ENCODE assay signal across 1 cellular context in the genomic region with DNA sequence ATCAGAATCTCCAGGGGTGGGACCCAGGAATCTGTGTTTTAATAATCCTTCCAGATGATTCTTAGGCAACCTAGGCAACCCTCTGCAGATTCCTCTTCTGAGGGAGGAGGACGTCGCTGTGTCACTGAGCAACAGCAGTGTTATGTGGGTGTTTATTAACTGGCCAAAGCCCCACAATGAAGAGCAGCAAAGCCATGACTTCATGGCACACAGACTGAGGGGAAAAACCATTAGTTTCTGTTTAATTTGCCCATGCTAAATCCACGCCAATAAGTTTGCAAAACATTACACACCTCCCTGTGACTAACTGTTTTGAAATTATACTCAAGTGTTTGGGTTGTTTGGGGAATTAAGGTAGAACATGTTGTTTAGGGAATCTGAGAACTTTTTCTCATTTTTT.
TF ChIP-seq lines count a peak whose summit lies in the region.

No MANE protein-coding gene starts in this region.

TF ChIP-seq in liver, 16 proteins besides CTCF, POLR2A, EP300 and RAD21 (continued from another document):
- TF ChIP-seq, protein P1, sequence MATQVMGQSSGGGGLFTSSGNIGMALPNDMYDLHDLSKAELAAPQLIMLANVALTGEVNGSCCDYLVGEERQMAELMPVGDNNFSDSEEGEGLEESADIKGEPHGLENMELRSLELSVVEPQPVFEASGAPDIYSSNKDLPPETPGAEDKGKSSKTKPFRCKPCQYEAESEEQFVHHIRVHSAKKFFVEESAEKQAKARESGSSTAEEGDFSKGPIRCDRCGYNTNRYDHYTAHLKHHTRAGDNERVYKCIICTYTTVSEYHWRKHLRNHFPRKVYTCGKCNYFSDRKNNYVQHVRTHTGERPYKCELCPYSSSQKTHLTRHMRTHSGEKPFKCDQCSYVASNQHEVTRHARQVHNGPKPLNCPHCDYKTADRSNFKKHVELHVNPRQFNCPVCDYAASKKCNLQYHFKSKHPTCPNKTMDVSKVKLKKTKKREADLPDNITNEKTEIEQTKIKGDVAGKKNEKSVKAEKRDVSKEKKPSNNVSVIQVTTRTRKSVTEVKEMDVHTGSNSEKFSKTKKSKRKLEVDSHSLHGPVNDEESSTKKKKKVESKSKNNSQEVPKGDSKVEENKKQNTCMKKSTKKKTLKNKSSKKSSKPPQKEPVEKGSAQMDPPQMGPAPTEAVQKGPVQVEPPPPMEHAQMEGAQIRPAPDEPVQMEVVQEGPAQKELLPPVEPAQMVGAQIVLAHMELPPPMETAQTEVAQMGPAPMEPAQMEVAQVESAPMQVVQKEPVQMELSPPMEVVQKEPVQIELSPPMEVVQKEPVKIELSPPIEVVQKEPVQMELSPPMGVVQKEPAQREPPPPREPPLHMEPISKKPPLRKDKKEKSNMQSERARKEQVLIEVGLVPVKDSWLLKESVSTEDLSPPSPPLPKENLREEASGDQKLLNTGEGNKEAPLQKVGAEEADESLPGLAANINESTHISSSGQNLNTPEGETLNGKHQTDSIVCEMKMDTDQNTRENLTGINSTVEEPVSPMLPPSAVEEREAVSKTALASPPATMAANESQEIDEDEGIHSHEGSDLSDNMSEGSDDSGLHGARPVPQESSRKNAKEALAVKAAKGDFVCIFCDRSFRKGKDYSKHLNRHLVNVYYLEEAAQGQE (IDR thresholded peaks at IDR 0.05): peak; percentile 71
